9 cellular contexts compared by ENCODE assay signal in the genomic region with DNA sequence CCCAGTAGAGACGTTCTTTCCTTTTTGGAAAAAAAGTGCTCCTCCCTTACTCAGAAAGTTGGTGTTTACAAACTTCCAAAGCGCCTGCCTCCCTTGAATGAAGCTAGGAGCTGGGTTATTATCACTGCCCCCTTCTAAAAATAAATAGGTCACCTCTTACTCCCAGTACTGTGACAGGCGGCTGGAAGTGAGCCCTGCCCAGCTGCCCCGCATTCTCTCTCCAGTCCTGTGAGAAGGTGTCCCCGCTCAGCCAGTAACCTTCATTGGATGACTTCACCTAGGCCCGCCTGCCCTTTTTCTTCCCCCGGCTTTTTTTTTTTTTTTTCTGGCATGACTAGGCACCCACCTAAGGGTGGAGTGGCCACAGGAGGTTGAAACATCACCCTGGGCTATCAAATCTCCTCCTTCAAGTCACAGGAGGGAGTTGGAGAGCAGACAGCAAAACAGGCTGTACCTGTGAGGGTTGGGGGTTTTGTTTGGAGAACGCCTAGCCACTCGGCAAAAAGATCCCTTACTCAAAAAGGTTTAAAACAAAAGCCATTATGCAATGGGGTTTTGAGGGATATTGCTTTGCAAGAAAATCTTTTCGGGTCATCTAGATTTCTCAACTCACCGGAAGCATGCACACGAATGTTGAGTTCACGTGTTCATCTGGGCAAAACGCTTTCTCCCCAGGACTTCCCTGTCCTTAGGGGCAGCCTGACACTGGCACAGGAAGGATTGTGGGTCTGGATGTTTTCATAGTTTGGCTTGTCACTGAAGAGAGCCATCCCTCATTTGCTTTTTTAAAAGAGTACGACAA. TPM values are rescaled to one million over a fixed set of nuclear protein-coding genes. Genes with fewer than 3 reads are reported as not detected.
A peak's percentile ranks its signal among the peaks of the same experiment; 100 is the strongest.
DNase-seq lines count a peak whose midpoint lies in the region; ATAC-seq and TF ChIP-seq lines count a peak whose summit lies in the region.
"Had no signal": no experiment of that assay in that cellular context is flagged by ENCODE, and none has a peak within 500 bp of the region (broad histone marks: within the 10 kb centered on the region; RNA-seq: fewer than 3 reads in every experiment).

No MANE protein-coding gene starts in this region.

- no peak for TF ChIP-seq EP300 in transverse colon (IDR thresholded peaks at IDR 0.05; ENCODE audit: low read depth)

- H3K4me3 Mint-ChIP-seq in brain (peak overlapping the region in 1 of 5 experiments; percentile 72), HFFc6 (no peak overlapping the region)
- H3K4me3 Mint-ChIP-seq: activated T-cell treated with anti-CD3 and anti-CD28 coated beads, Interleukin-2, amount 50 U/mL, for 72 hours had no signal

- in situ Hi-C loops in transverse colon (cut with MboI; ENCODE audit: low pct_ligation_motif_present in 1 of 4, low pct_unique_long_range_greater_than_20kb in 1 of 4, low sequenced_read_pairs in 3 of 4): no loop called here

- 45 to 65% methylated on average over 4 to 15 of the region's 15 CpGs for WGBS in transverse colon (ENCODE audit: low coverage in 1 of 2), 2 donors

- DNase-seq in NB4 (ENCODE audit: low read depth) (peak; percentile 77), left lobe of liver (ENCODE audit: low spot score) (peak; percentile 89), transverse colon (peak; percentile 38), H4 (ENCODE audit: low spot score) (no peak), HFFc6 (no peak), NCI-H526 (lab: John Stamatoyannopoulos, UW) (no peak)
- no peak for DNase-seq in activated CD4-positive, CD25-positive, alpha-beta regulatory T cell (lab: John Stamatoyannopoulos, UW)
- DNase-seq: activated T-cell treated with anti-CD3 and anti-CD28 coated beads, Interleukin-2, amount 50 U/mL, for 72 hours had no signal

- H3K36me3 Mint-ChIP-seq in brain (no peaks in the 10 kb centered on the region), HFFc6 (ENCODE audit: low read depth) (no peaks in the 10 kb centered on the region)

- TF ChIP-seq POLR2A in NB4 (IDR thresholded peaks at IDR 0.05; ENCODE audit: extremely low read depth, insufficient read length) (no peak), transverse colon (IDR thresholded peaks at IDR 0.05) (peak; percentile 87)

- H3K27me3 Mint-ChIP-seq in brain (peaks cover 2% of the 10 kb centered on the region), HFFc6 (ENCODE audit: insufficient read depth) (peaks cover 17% of the 10 kb centered on the region)

- H3K9me3 Mint-ChIP-seq in brain (peaks cover 0 to 4% (median 0%) of the 10 kb centered on the region in 5 experiments), HFFc6 (no peaks in the 10 kb centered on the region)

- H3K36me3 ChIP-seq in transverse colon: no peaks in the 10 kb centered on the region

- H3K4me1 ChIP-seq in transverse colon: peaks cover 0 to 23% (median 4%) of the 10 kb centered on the region in 4 donors

- peak overlapping the region in 3 of 4 donors; percentile 46 to 90 (median 82) for H3K27ac ChIP-seq in transverse colon

- intact Hi-C loops in transverse colon (cut with DNase I; ENCODE audit: low total_unique reads): no loop called here

- ATAC-seq in left lobe of liver: peak; percentile 90
- ATAC-seq: activated T-cell treated with anti-CD3 and anti-CD28 coated beads, Interleukin-2, amount 50 U/mL, for 72 hours had no signal

- H3K27me3 ChIP-seq in transverse colon: no peaks in the 10 kb centered on the region

- H3K4me3 ChIP-seq in NB4 (ENCODE audit: low read depth, low read length) (no peak overlapping the region), transverse colon (peak overlapping the region in 2 of 4 donors; percentile 21 to 49)

- H3K27ac Mint-ChIP-seq in brain: peak overlapping the region in 3 of 5 experiments; percentile 37 to 74 (median 59)
- no peak overlapping the region for H3K27ac Mint-ChIP-seq in HFFc6
- H3K27ac Mint-ChIP-seq: activated T-cell treated with anti-CD3 and anti-CD28 coated beads, Interleukin-2, amount 50 U/mL, for 72 hours had no signal

- TF ChIP-seq CTCF in NB4 (IDR thresholded peaks at IDR 0.05; ENCODE audit: low read depth, low read length): no peak
- no peak for TF ChIP-seq CTCF in brain (conservative IDR thresholded peaks at IDR 0.05)
- TF ChIP-seq CTCF in transverse colon (IDR thresholded peaks at IDR 0.05): no peak
- TF ChIP-seq CTCF in HFFc6 (IDR thresholded peaks at IDR 0.05): no peak

- H3K9me3 ChIP-seq in transverse colon: no peaks in the 10 kb centered on the region

- H3K4me1 Mint-ChIP-seq in brain: peaks cover 19% of the 10 kb centered on the region
- peaks cover 6% of the 10 kb centered on the region; the same call in 1 of the 2 replicates for H3K4me1 Mint-ChIP-seq in HFFc6 (ENCODE audit: low read depth)

RNA-seq across cellular contexts. Expression of gene ZNF622, which starts 43.3 kb away (rescaled TPM):
- 33.8 TPM for polyA plus RNA-seq in brain (ENCODE audit: insufficient read depth, low read depth, low replicate concordance)
- total RNA-seq in left lobe of liver (15.6 TPM), transverse colon (100 to 1,000 TPM in 1 of 4 donors, 10 to 100 TPM in 3; 21.3 to 137 (median 48.2) TPM)
- total RNA-seq in H4 (2014; rRNA removed; shearing (Covaris generic)): 55.0 and 55.8 TPM in 2 replicates
- total RNA-seq in HFFc6 (2021; fragmentation: NEBNext Ultra II Directional; extraction: Animal tissue kit (Norgen Biotek cat#: 25700)): 10 to 100 TPM; 38.7 to 52.2 (median 45.5) TPM

Comparison
In these comparisons a context has a peak if more than half of its experiments do, and no peak if none do; other contexts are left out.
1. DNase-seq: peak in NB4 (single experiment), left lobe of liver (single experiment) and transverse colon (single experiment); none in activated CD4-positive, CD25-positive, alpha-beta regulatory T cell (0 of 4), H4 (single experiment), HFFc6 (single experiment) and NCI-H526 (0 of 2).